24 cellular contexts compared by ENCODE assay signal in the genomic region with DNA sequence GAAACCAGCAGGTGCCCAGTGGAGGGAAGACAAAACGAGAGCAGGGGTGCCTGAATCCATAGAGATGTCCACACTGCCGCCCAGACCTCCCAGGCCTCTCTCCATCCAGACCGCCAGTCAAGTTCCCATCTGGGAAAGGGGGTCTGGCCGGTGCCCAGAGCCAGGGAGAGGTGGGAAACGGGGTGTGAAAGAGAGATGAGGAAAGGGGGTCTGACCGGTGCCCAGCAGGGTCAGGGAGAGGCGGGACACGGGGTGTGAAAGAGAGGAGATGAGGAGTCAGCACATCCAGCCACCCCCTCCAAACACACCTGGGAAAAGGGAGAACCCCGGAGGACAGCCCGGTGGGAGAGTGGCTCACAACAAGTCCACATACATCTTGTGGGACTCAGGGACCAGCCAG.
"Had no signal": no experiment of that assay in that cellular context is flagged by ENCODE, and none has a peak within 500 bp of the region (broad histone marks: within the 10 kb centered on the region; RNA-seq: fewer than 3 reads in every experiment).

No MANE protein-coding gene starts in this region.

- DNase-seq: hypothalamus; immature natural killer cell; kidney; left ventricle myocardium inferior; mesendoderm; naive B cell; ovary; retina; right cardiac atrium; stimulated activated CD4-positive, alpha-beta T cell treated with anti-CD3 and anti-CD28 coated beads, Interleukin-4, amount 100 ng/mL, for 24 hours; stimulated activated naive CD4-positive, alpha-beta T cell; stomach; testis; thyroid gland; transverse colon; upper lobe of left lung had no signal

- H3K4me3 Mint-ChIP-seq: immature natural killer cell; mesothelial cell of epicardium; naive B cell; natural killer cell treated with Interleukin-12 subunit alpha and Interleukin-12 subunit beta and Interleukin-15 and Interleukin-18, amount 100 ng/mL, for 72 hours; stimulated activated effector memory CD8-positive, alpha-beta T cell treated with anti-CD3 and anti-CD28 coated beads, Interleukin-12 subunit alpha, Interleukin-12 subunit beta, amount 100 ng/mL, for 72 hours had no signal

- H3K27me3 Mint-ChIP-seq: naive B cell; natural killer cell treated with Interleukin-12 subunit alpha and Interleukin-12 subunit beta and Interleukin-15 and Interleukin-18, amount 100 ng/mL, for 72 hours had no signal

- H3K27ac Mint-ChIP-seq: immature natural killer cell; mesothelial cell of epicardium; natural killer cell treated with Interleukin-12 subunit alpha and Interleukin-12 subunit beta and Interleukin-15 and Interleukin-18, amount 100 ng/mL, for 72 hours; stimulated activated effector memory CD8-positive, alpha-beta T cell treated with anti-CD3 and anti-CD28 coated beads, Interleukin-12 subunit alpha, Interleukin-12 subunit beta, amount 100 ng/mL, for 72 hours had no signal

- H3K27ac ChIP-seq: left ventricle myocardium inferior, ovary, prostate gland, skin epidermis, stomach, testis, thyroid gland, transverse colon, upper lobe of left lung, vagina had no signal

- H3K9me3 ChIP-seq: ovary, prostate gland, testis, thyroid gland, vagina had no signal

- H3K36me3 Mint-ChIP-seq: immature natural killer cell; mesothelial cell of epicardium; natural killer cell treated with Interleukin-12 subunit alpha and Interleukin-12 subunit beta and Interleukin-15 and Interleukin-18, amount 100 ng/mL, for 72 hours; stimulated activated effector memory CD8-positive, alpha-beta T cell treated with anti-CD3 and anti-CD28 coated beads, Interleukin-12 subunit alpha, Interleukin-12 subunit beta, amount 100 ng/mL, for 72 hours had no signal

- ATAC-seq: sciatic nerve; stimulated activated effector memory CD8-positive, alpha-beta T cell treated with anti-CD3 and anti-CD28 coated beads, Interleukin-12 subunit alpha, Interleukin-12 subunit beta, amount 100 ng/mL, for 72 hours had no signal

- H3K4me1 ChIP-seq: left ventricle myocardium inferior, prostate gland, testis, thyroid gland had no signal

- H3K27me3 ChIP-seq: ovary, stomach, testis, thyroid gland, transverse colon, upper lobe of left lung, vagina had no signal

- H3K4me1 Mint-ChIP-seq: immature natural killer cell, mesothelial cell of epicardium, naive B cell had no signal

- H3K4me3 ChIP-seq: left ventricle myocardium inferior, lung, ovary, prostate gland, skin epidermis, stomach, testis, thyroid gland, transverse colon, upper lobe of left lung, vagina had no signal

- H3K36me3 ChIP-seq: left ventricle myocardium inferior, ovary, prostate gland, stomach, thyroid gland, transverse colon, upper lobe of left lung, vagina had no signal
